1 cellular context compared by ENCODE assay signal in the genomic region with DNA sequence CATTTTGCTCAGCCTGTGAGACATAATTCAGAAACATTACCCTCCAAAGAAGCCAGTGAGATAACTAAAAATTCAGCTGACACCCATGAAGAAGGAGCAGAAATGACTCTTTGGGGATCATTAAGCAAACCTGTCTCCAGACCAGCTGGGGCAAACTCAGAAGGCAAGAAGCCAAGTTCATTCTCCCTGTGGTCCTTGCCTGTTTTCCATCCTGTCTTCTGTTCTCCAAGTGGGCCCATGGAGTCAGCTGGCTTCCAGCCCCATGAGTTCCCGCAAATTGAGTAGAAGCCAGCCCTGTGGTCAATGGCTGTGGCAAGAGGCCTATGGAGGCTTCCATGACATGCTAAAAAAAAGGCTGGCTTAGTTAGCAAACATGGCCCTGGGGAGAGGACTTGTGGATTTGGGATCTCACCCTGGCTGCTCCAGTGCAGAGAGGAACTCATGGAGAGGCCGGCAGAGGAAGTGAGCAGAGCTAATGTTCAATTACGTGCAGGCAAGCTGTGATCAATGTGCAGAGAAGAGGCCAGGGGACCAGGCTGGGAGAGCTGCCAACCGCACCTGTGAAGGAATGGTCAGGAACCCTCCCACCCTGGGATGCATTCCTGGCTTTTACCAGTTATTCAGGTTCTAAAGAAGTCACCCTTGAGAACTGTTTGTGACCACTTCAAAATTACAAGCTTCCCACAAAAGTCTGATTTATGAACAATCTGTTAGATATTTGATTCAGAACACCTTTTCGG.
TF ChIP-seq lines count a peak whose summit lies in the region.

No MANE protein-coding gene starts in this region.

TF ChIP-seq in A549, 52 proteins besides CTCF, POLR2A, EP300 and RAD21 (continued from another document):
- no peak for TF ChIP-seq KDM5A (IDR thresholded peaks at IDR 0.05)
- no peak for TF ChIP-seq POLR2AphosphoS2 (conservative IDR thresholded peaks at IDR 0.05; ENCODE audit: low read length)
- no peak for TF ChIP-seq RNF2 (IDR thresholded peaks at IDR 0.05; ENCODE audit: borderline replicate concordance, low read depth)
- TF ChIP-seq, protein P1, sequence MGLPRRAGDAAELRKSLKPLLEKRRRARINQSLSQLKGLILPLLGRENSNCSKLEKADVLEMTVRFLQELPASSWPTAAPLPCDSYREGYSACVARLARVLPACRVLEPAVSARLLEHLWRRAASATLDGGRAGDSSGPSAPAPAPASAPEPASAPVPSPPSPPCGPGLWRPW (IDR thresholded peaks at IDR 0.05), result no peak
- no peak for TF ChIP-seq RFX5 (IDR thresholded peaks at IDR 0.05)
- TF ChIP-seq ZNF302 (CRISPR knock-in tag; IDR thresholded peaks at IDR 0.05), result no peak
- TF ChIP-seq HOXA7 (CRISPR knock-in tag; IDR thresholded peaks at IDR 0.05), result no peak
